Comparison of ENCODE assay signal across 8 cellular contexts in genomic region chr5:80654054-80654390, GRCh38. TPM values are rescaled to one million over a fixed set of nuclear protein-coding genes. Genes with fewer than 3 reads are reported as not detected.
DNase-seq lines count a peak whose midpoint lies in the region; ATAC-seq lines count a peak whose summit lies in the region.

No MANE protein-coding gene starts in this region.

- no peak for ATAC-seq in stimulated activated naive B cell treated with anti-CD40 and anti-IgM and Interleukin-4, amounts not matched to agents 10 μg/mL and 1 μg/mL and 100 μg/mL, for 72 hours (replicated peaks)
- ATAC-seq in GM18861 (IDR thresholded peaks at IDR 0.05; ENCODE audit: unreplicated experiment) (no peak), GM21528 (IDR thresholded peaks at IDR 0.05; ENCODE audit: low FRiP score, unreplicated experiment) (no peak)

- H3K4me3 Mint-ChIP-seq in IgD-negative memory B cell (peak overlapping the region; percentile 86 to 92 (median 89)), immature natural killer cell (peak overlapping the region; percentile 73 to 86 (median 75))
- H3K4me3 Mint-ChIP-seq in activated naive CD8-positive, alpha-beta T cell treated with anti-CD3 and anti-CD28 coated beads for 36 hours = peak overlapping the region; percentile 92
- peak overlapping the region; percentile 88 to 94 for H3K4me3 Mint-ChIP-seq in stimulated activated naive B cell treated with anti-CD40 and anti-IgM and Interleukin-4, amounts not matched to agents 10 μg/mL and 1 μg/mL and 100 μg/mL, for 72 hours

- H3K4me1 Mint-ChIP-seq in IgD-negative memory B cell (peaks cover 9 to 17% (median 16%) of the 10 kb centered on the region in 3 donors), immature natural killer cell (peaks cover 26 to 32% of the 10 kb centered on the region in 2 donors)
- peaks cover 16% of the 10 kb centered on the region for H3K4me1 Mint-ChIP-seq in activated naive CD8-positive, alpha-beta T cell treated with anti-CD3 and anti-CD28 coated beads for 36 hours
- H3K4me1 Mint-ChIP-seq in stimulated activated naive B cell treated with anti-CD40 and anti-IgM and Interleukin-4, amounts not matched to agents 10 μg/mL and 1 μg/mL and 100 μg/mL, for 72 hours = peaks cover 8 to 16% of the 10 kb centered on the region in 2 donors

- no peaks in the 10 kb centered on the region for H3K9me3 Mint-ChIP-seq in IgD-negative memory B cell
- H3K9me3 Mint-ChIP-seq in activated naive CD8-positive, alpha-beta T cell treated with anti-CD3 and anti-CD28 coated beads for 36 hours = peaks cover 1% of the 10 kb centered on the region
- H3K9me3 Mint-ChIP-seq in immature natural killer cell = no peaks in the 10 kb centered on the region
- H3K9me3 Mint-ChIP-seq in stimulated activated naive B cell treated with anti-CD40 and anti-IgM and Interleukin-4, amounts not matched to agents 10 μg/mL and 1 μg/mL and 100 μg/mL, for 72 hours = no peaks in the 10 kb centered on the region

- H3K27ac Mint-ChIP-seq in IgD-negative memory B cell (peak overlapping the region in 2 of 3 donors; percentile 39 to 96), immature natural killer cell (peak overlapping the region in 5 of 6 donors; percentile 55 to 77 (median 62))
- peak overlapping the region; percentile 86 for H3K27ac Mint-ChIP-seq in activated naive CD8-positive, alpha-beta T cell treated with anti-CD3 and anti-CD28 coated beads for 36 hours
- peak overlapping the region; percentile 81 for H3K27ac Mint-ChIP-seq in stimulated activated naive B cell treated with anti-CD40 and anti-IgM and Interleukin-4, amounts not matched to agents 10 μg/mL and 1 μg/mL and 100 μg/mL, for 72 hours

- H3K36me3 Mint-ChIP-seq in IgD-negative memory B cell = peaks cover 2% of the 10 kb centered on the region
- H3K36me3 Mint-ChIP-seq in activated naive CD8-positive, alpha-beta T cell treated with anti-CD3 and anti-CD28 coated beads for 36 hours = peaks cover 29% of the 10 kb centered on the region
- peaks cover 3 to 24% (median 22%) of the 10 kb centered on the region in 3 donors for H3K36me3 Mint-ChIP-seq in immature natural killer cell
- peaks cover 25 to 31% of the 10 kb centered on the region in 2 donors for H3K36me3 Mint-ChIP-seq in stimulated activated naive B cell treated with anti-CD40 and anti-IgM and Interleukin-4, amounts not matched to agents 10 μg/mL and 1 μg/mL and 100 μg/mL, for 72 hours

- no peaks in the 10 kb centered on the region for H3K27me3 Mint-ChIP-seq in IgD-negative memory B cell
- H3K27me3 Mint-ChIP-seq in activated naive CD8-positive, alpha-beta T cell treated with anti-CD3 and anti-CD28 coated beads for 36 hours = no peaks in the 10 kb centered on the region
- peaks cover 0 to 12% (median 8%) of the 10 kb centered on the region in 3 donors for H3K27me3 Mint-ChIP-seq in immature natural killer cell (ENCODE audit: low read depth in 3 of 3)
- H3K27me3 Mint-ChIP-seq in stimulated activated naive B cell treated with anti-CD40 and anti-IgM and Interleukin-4, amounts not matched to agents 10 μg/mL and 1 μg/mL and 100 μg/mL, for 72 hours = no peaks in the 10 kb centered on the region

- peak; percentile 50 for DNase-seq in activated CD4-positive, alpha-beta T cell treated with anti-CD3 and anti-CD28 coated beads for 48 hours
- no peak for DNase-seq in activated CD4-positive, alpha-beta T cell treated with anti-CD3 and anti-CD28 coated beads, Interleukin-2, amount 50 U/mL, for 48 hours
- no peak for DNase-seq in activated naive CD8-positive, alpha-beta T cell treated with anti-CD3 and anti-CD28 coated beads for 36 hours
- no peak for DNase-seq in immature natural killer cell
- DNase-seq in stimulated activated naive B cell treated with anti-CD40 and anti-IgM and Interleukin-4, amounts not matched to agents 10 μg/mL and 1 μg/mL and 100 μg/mL, for 72 hours = no peak

RNA-seq across cellular contexts. Expression of gene MSH3, which starts 0.4 kb away (rescaled TPM):
- polyA plus RNA-seq in IgD-negative memory B cell (11.7 TPM), immature natural killer cell (10 to 100 TPM in 2 of 3 donors, 1 to 10 TPM in 1; 5.6 to 13.7 (median 10.3) TPM)
- 10 to 100 TPM; 22.6 to 22.9 TPM for total RNA-seq in activated naive CD8-positive, alpha-beta T cell treated with anti-CD3 and anti-CD28 coated beads for 36 hours

RNA-seq across cellular contexts. Expression of gene DHFR, which starts 0.8 kb away (rescaled TPM):
- polyA plus RNA-seq in IgD-negative memory B cell = 4.2 TPM
- 100 to 1,000 TPM; 110 to 112 TPM for total RNA-seq in activated naive CD8-positive, alpha-beta T cell treated with anti-CD3 and anti-CD28 coated beads for 36 hours
- 1 to 10 TPM; 3.2 to 5.9 (median 3.3) TPM for polyA plus RNA-seq in immature natural killer cell
